11 cellular contexts compared by ENCODE assay signal in the genomic region with DNA sequence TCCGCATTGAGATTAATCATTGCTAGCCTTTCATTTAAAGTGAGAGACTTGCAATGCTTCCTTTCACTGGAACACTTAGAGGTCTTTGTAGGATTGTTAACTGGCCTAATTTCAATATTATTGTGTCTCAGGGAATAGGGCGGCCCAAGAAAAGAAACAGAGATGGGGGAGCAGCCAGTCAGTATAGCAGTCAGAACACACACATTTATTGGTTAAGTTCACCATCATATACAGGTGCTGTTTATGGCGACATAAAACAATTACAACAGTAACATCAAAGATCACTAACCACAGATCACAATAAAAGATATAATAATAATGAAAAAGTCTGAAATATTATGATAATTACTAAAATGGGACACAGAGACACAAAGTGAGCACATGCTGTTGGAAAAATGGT. TPM values are rescaled to one million over a fixed set of nuclear protein-coding genes. Genes with fewer than 3 reads are reported as not detected.
"Had no signal": no experiment of that assay in that cellular context is flagged by ENCODE, and none has a peak within 500 bp of the region (broad histone marks: within the 10 kb centered on the region; RNA-seq: fewer than 3 reads in every experiment).

No MANE protein-coding gene starts in this region.

- FAIRE-seq: H1, H54 had no signal

- H3K4me3 ChIP-seq: GM23248, GM23338 had no signal

- H3K9ac ChIP-seq: GM23248 had no signal

- H2AFZ ChIP-seq: GM23248 had no signal

- ATAC-seq: GM23338, HCT116 had no signal

- H3K27ac ChIP-seq: GM23248 had no signal

- H3K4me2 ChIP-seq: GM23338 had no signal

- DNase-seq: GM23248, GOT3, H7, H9, HCEC 1CT, HFFc6 had no signal

RNA-seq across cellular contexts. Expression of a gene that starts 29.4 kb away (rescaled TPM):
- total RNA-seq: GM23248, GM23338, H4, H7, H9, HFFc6 had no signal
- polyA plus RNA-seq: GM23248, GM23338, H1 had no signal
